18 cellular contexts compared by ENCODE assay signal in genomic region chr7:157972914-157973313, GRCh38.
DNase-seq lines count a peak whose midpoint lies in the region; FAIRE-seq and TF ChIP-seq lines count a peak whose summit lies in the region.
"Had no signal": no experiment of that assay in that cellular context is flagged by ENCODE, and none has a peak within 500 bp of the region (broad histone marks: within the 10 kb centered on the region; RNA-seq: fewer than 3 reads in every experiment).

No MANE protein-coding gene starts in this region.

- H4K91ac ChIP-seq in H1 (replicated peaks; ENCODE audit: insufficient read length, low read length), result no peak overlapping the region

- no peak overlapping the region for H3K4ac ChIP-seq in H1 (replicated peaks; ENCODE audit: insufficient read length, low read depth, low read length)

- TF ChIP-seq CTCF in H1 (IDR thresholded peaks at IDR 0.05; ENCODE audit: control extremely low read depth in 1 of 3, insufficient read depth in 1 of 3, low read depth in 1 of 3, low read length in 3 of 3) (no peak), spleen (IDR thresholded peaks at IDR 0.05 in 8 of 11, conservative IDR thresholded peaks at IDR 0.05 in 3 of 11) (no peak)

- CTCF ChIA-PET in H1 (lab: Charles Lee; ENCODE audit: partially characterized antibody), result no interaction called here

- H3K14ac ChIP-seq in H1 (ENCODE audit: insufficient read length), result no peak overlapping the region

- H3K36me3 ChIP-seq in H1 (ENCODE audit: control insufficient read depth in 2 of 4, insufficient read depth in 4 of 4, low read length in 3 of 4), result no peaks in the 10 kb centered on the region
- no peaks in the 10 kb centered on the region for H3K36me3 ChIP-seq in spleen
- H3K36me3 ChIP-seq: BE2C had no signal

- no peak overlapping the region for H2BK120ac ChIP-seq in H1 (replicated peaks; ENCODE audit: low read depth, low read length)

- H3K18ac ChIP-seq in H1 (ENCODE audit: extremely low read depth, low read length), result no peak overlapping the region

- H2BK5ac ChIP-seq in H1 (ENCODE audit: low read depth, low read length), result no peak overlapping the region

- H3K9me3 ChIP-seq in H1 (ENCODE audit: insufficient read depth in 2 of 2, low read depth in 1 of 2, low read length in 1 of 2) (peaks cover 56 to 60% of the 10 kb centered on the region in 2 experiments), spleen (peaks cover 0 to 80% (median 56%) of the 10 kb centered on the region in 8 donors)
- H3K9me3 ChIP-seq: A549, BE2C had no signal

- H3K4me3 ChIP-seq in H1 (ENCODE audit: extremely low read depth in 1 of 4, insufficient read depth in 2 of 4, low read depth in 3 of 4, low read length in 4 of 4) (no peak overlapping the region), spleen (no peak overlapping the region)
- H3K4me3 ChIP-seq: A549 had no signal

- H3K27ac ChIP-seq in H1 (ENCODE audit: low read depth, low read length) (no peak overlapping the region), spleen (no peak overlapping the region)
- H3K27ac ChIP-seq: A549, C4-2B had no signal

- H4K8ac ChIP-seq in H1 (ENCODE audit: extremely low read depth, insufficient read depth, low read length), result no peak overlapping the region

- no peak overlapping the region for H2AFZ ChIP-seq in H1 (ENCODE audit: low read length)

- no peak for FAIRE-seq in H1 (lab: Jason Lieb, UNC)
- FAIRE-seq: A549, GM19239, HTR-8/SVneo had no signal

- H3K4me2 ChIP-seq in H1 (ENCODE audit: insufficient read depth in 1 of 2, low read depth in 2 of 2, low read length in 2 of 2), result no peak overlapping the region
- H3K4me2 ChIP-seq: A549 had no signal

- no peak for TF ChIP-seq EP300 in H1 (IDR thresholded peaks at IDR 0.05; ENCODE audit: borderline replicate concordance in 1 of 2, low read depth in 2 of 2, low read length in 2 of 2)

- POLR2A ChIA-PET in H1 (lab: Charles Lee; ENCODE audit: partially characterized antibody), result no interaction called here

- H2AK5ac ChIP-seq in H1 (ENCODE audit: low read depth, low read length), result 0 out of 2 replicates have a peak overlapping the region, but pooled peaks have one; percentile 24

- H3K27me3 ChIP-seq in H1 (replicated peaks in 1 of 4; ENCODE audit: control insufficient read depth in 3 of 4, extremely low read depth in 1 of 4, insufficient read depth in 3 of 4, low read length in 3 of 4) (no peaks in the 10 kb centered on the region), spleen (replicated peaks in 1 of 7) (no peaks in the 10 kb centered on the region)
- H3K27me3 ChIP-seq: BE2C had no signal

- TF ChIP-seq RAD21 in H1 (IDR thresholded peaks at IDR 0.05 in 1 of 2, conservative IDR thresholded peaks at IDR 0.05 in 1 of 2; ENCODE audit: low read depth in 2 of 2, low read length in 2 of 2), result no peak

- no peak overlapping the region for H2BK15ac ChIP-seq in H1 (ENCODE audit: low read length)

- peaks cover 2% of the 10 kb centered on the region for H3K23me2 ChIP-seq in H1 (ENCODE audit: low read depth, low read length)

- no peak overlapping the region for H2BK20ac ChIP-seq in H1 (ENCODE audit: low read length)

- H3K23ac ChIP-seq in H1 (ENCODE audit: insufficient read length), result no peak overlapping the region

- no peak overlapping the region for H3K56ac ChIP-seq in H1 (replicated peaks; ENCODE audit: insufficient read length, low read depth, low read length)

- H3K9ac ChIP-seq in H1 (replicated peaks in 1 of 4; ENCODE audit: extremely low read depth in 1 of 4, low read depth in 3 of 4, low read length in 3 of 4), result no peak overlapping the region

- H3K4me1 ChIP-seq in H1 (replicated peaks in 1 of 4; ENCODE audit: control insufficient read depth in 3 of 4, insufficient read depth in 4 of 4, low read length in 3 of 4), result no peaks in the 10 kb centered on the region
- no peaks in the 10 kb centered on the region for H3K4me1 ChIP-seq in spleen
- H3K4me1 ChIP-seq: A549, BE2C had no signal

- no peaks in the 10 kb centered on the region for H3K79me2 ChIP-seq in H1 (ENCODE audit: control insufficient read depth in 1 of 2, insufficient read depth in 2 of 2, low read length in 2 of 2)

- no peaks in the 10 kb centered on the region for H3K79me1 ChIP-seq in H1 (ENCODE audit: low read depth, low read length)

- WGBS in H1 (ENCODE audit: extremely low coverage in 1 of 2, insufficient coverage in 1 of 2, insufficient read length in 1 of 2, insufficient replicate concordance in 2 of 2, low coverage in 1 of 2, low lambda C conversion rate in 2 of 2, missing lambda C conversion rate in 1 of 2), 2 experiments, result 86% methylated on average over 5 of the region's 5 CpGs; no CpG with 5 or more reads in 1 of the 2 experiments
- 79 to 93% (median 88%) methylated on average over 5 of the region's 5 CpGs for WGBS in spleen, 5 donors

- H4K5ac ChIP-seq in H1 (ENCODE audit: insufficient read length, low read depth, low read length), result no peak overlapping the region

- intact Hi-C loops in spleen (cut with DNase I; ENCODE audit: low total_unique reads), result no loop called here

- H2BK12ac ChIP-seq in H1 (ENCODE audit: low read depth, low read length), result no peak overlapping the region

- H4K20me1 ChIP-seq in H1 (replicated peaks in 1 of 2; ENCODE audit: control insufficient read depth in 1 of 2, insufficient read depth in 2 of 2, low read length in 2 of 2), result no peaks in the 10 kb centered on the region

- no peak for TF ChIP-seq POLR2A in H1 (IDR thresholded peaks at IDR 0.05; ENCODE audit: control extremely low read depth in 1 of 2, low read depth in 2 of 2, low read length in 2 of 2)
- TF ChIP-seq POLR2A in spleen (IDR thresholded peaks at IDR 0.05), result no peak

- DNase-seq in astrocyte of the hippocampus (ENCODE audit: low read depth, low spot score), result peak; percentile 13
- DNase-seq in H1 (ENCODE audit: low read depth in 1 of 2, low spot score in 2 of 2), result no peak
- peak; percentile 24 for DNase-seq in mesenteric fat pad (ENCODE audit: low spot score)
- DNase-seq in spleen, result peak; percentile 33
- no peak for DNase-seq in activated naive CD4-positive, alpha-beta T cell (lab: John Stamatoyannopoulos, UW)
- DNase-seq in GM03348 (ENCODE audit: low spot score), result no peak
- DNase-seq in activated CD4-positive, alpha-beta T cell treated with anti-CD3 and anti-CD28 coated beads for 1 hour, result no peak
- DNase-seq: BE2C; CD4-positive, alpha-beta memory T cell; DMS79 treated with DMSO at 0.1 percent for 48 hours; GDM1; GOT3; HCEC 1CT; HFFc6 had no signal

TF ChIP-seq in H1, 55 proteins besides CTCF, POLR2A, EP300 and RAD21:
- TF ChIP-seq TEAD4 (IDR thresholded peaks at IDR 0.05; ENCODE audit: low read depth, low read length), result no peak
- TF ChIP-seq MAFK (IDR thresholded peaks at IDR 0.05; ENCODE audit: low read depth, low read length), result no peak
- no peak for TF ChIP-seq CHD2 (IDR thresholded peaks at IDR 0.05; ENCODE audit: low read length)
- TF ChIP-seq SAP30 (IDR thresholded peaks at IDR 0.05; ENCODE audit: insufficient read depth, insufficient replicate concordance, low read length), result no peak
- TF ChIP-seq NRF1 (IDR thresholded peaks at IDR 0.05; ENCODE audit: low read depth, low read length), result no peak
- no peak for TF ChIP-seq SP2 (IDR thresholded peaks at IDR 0.05; ENCODE audit: low read length)
- no peak for TF ChIP-seq NANOG (IDR thresholded peaks at IDR 0.05; ENCODE audit: insufficient read depth, low read depth, low read length, poor library complexity, severe bottlenecking)

Comparison
In these comparisons a context has a peak if more than half of its experiments do, and no peak if none do; other contexts are left out.
1. DNase-seq: peak in astrocyte of the hippocampus (single experiment), mesenteric fat pad (single experiment) and spleen (single experiment); none in H1 (0 of 2), activated naive CD4-positive, alpha-beta T cell (0 of 4), GM03348 (single experiment) and activated CD4-positive, alpha-beta T cell treated with anti-CD3 and anti-CD28 coated beads for 1 hour (single experiment).